In genomic region chrX:1152090-1152489, GRCh38 we compare ENCODE assay signal across 22 cellular contexts.
DNase-seq lines count a peak whose midpoint lies in the region; ATAC-seq, FAIRE-seq and TF ChIP-seq lines count a peak whose summit lies in the region.
"Had no signal": no experiment of that assay in that cellular context is flagged by ENCODE, and none has a peak within 500 bp of the region (broad histone marks: within the 10 kb centered on the region; RNA-seq: fewer than 3 reads in every experiment).

No MANE protein-coding gene starts in this region.

- H3K79me2 ChIP-seq in H1 (ENCODE audit: control insufficient read depth in 1 of 2, insufficient read depth in 2 of 2, low read length in 2 of 2): no peaks in the 10 kb centered on the region

- FAIRE-seq in H1 (lab: Jason Lieb, UNC): no peak
- FAIRE-seq: D721Med, RCC 7860 had no signal

- no peak overlapping the region for H3K4ac ChIP-seq in H1 (replicated peaks; ENCODE audit: insufficient read length, low read depth, low read length)

- no peak overlapping the region for H3K4me3 Mint-ChIP-seq in activated naive CD8-positive, alpha-beta T cell treated with anti-CD3 and anti-CD28 coated beads, Interleukin-2, amount 50 U/mL, for 24 hours
- H3K4me3 Mint-ChIP-seq in activated naive CD8-positive, alpha-beta T cell treated with anti-CD3 and anti-CD28 coated beads for 36 hours: no peak overlapping the region
- no peak overlapping the region for H3K4me3 Mint-ChIP-seq in neural crest cell
- H3K4me3 Mint-ChIP-seq: CD4-positive, alpha-beta T cell had no signal

- H2BK5ac ChIP-seq in H1 (ENCODE audit: low read depth, low read length): no peak overlapping the region

- no peak overlapping the region for H3K4me3 ChIP-seq in H1 (ENCODE audit: extremely low read depth in 1 of 4, insufficient read depth in 2 of 4, low read depth in 3 of 4, low read length in 4 of 4)
- no peak overlapping the region for H3K4me3 ChIP-seq in brain microvascular endothelial cell (ENCODE audit: low read depth, low read length)
- H3K4me3 ChIP-seq: BLaER1 treated with 17β-estradiol and CSF1 and Interleukin-3, amounts not matched to agents 10 nM and 100 nM; SJCRH30 had no signal

- H3K4me2 ChIP-seq in H1 (ENCODE audit: insufficient read depth in 1 of 2, low read depth in 2 of 2, low read length in 2 of 2): no peak overlapping the region
- H3K4me2 ChIP-seq: BLaER1 treated with 17β-estradiol and CSF1 and Interleukin-3, amounts not matched to agents 10 nM and 100 nM had no signal

- no peak overlapping the region for H3K56ac ChIP-seq in H1 (replicated peaks; ENCODE audit: insufficient read length, low read depth, low read length)

- ATAC-seq in activated naive CD8-positive, alpha-beta T cell treated with anti-CD3 and anti-CD28 coated beads, Interleukin-2, amount 50 U/mL, for 24 hours: peak; percentile 20
- ATAC-seq: SK-N-SH treated with all-trans-retinoic acid at 6 μM for 48 hours had no signal

- H3K36me3 Mint-ChIP-seq in activated naive CD8-positive, alpha-beta T cell treated with anti-CD3 and anti-CD28 coated beads, Interleukin-2, amount 50 U/mL, for 24 hours (ENCODE audit: low read depth): no peaks in the 10 kb centered on the region
- no peaks in the 10 kb centered on the region for H3K36me3 Mint-ChIP-seq in activated naive CD8-positive, alpha-beta T cell treated with anti-CD3 and anti-CD28 coated beads for 36 hours
- no peaks in the 10 kb centered on the region for H3K36me3 Mint-ChIP-seq in neural crest cell (ENCODE audit: low read depth)

- H3K9me3 Mint-ChIP-seq in activated naive CD8-positive, alpha-beta T cell treated with anti-CD3 and anti-CD28 coated beads, Interleukin-2, amount 50 U/mL, for 24 hours: no peaks in the 10 kb centered on the region
- H3K9me3 Mint-ChIP-seq in activated naive CD8-positive, alpha-beta T cell treated with anti-CD3 and anti-CD28 coated beads for 36 hours: no peaks in the 10 kb centered on the region
- H3K9me3 Mint-ChIP-seq in neural crest cell: no peaks in the 10 kb centered on the region
- H3K9me3 Mint-ChIP-seq: CD4-positive, alpha-beta T cell had no signal

- no peak overlapping the region for H2BK12ac ChIP-seq in H1 (ENCODE audit: low read depth, low read length)

- TF ChIP-seq POLR2A in H1 (IDR thresholded peaks at IDR 0.05; ENCODE audit: control extremely low read depth in 1 of 2, low read depth in 2 of 2, low read length in 2 of 2): no peak

- 77% methylated on average over 10 of the region's 10 CpGs; no CpG with 5 or more reads in 1 of the 2 experiments for WGBS in H1 (ENCODE audit: extremely low coverage in 1 of 2, insufficient coverage in 1 of 2, insufficient read length in 1 of 2, insufficient replicate concordance in 2 of 2, low coverage in 1 of 2, low lambda C conversion rate in 2 of 2, missing lambda C conversion rate in 1 of 2), 2 experiments

- H3K27ac Mint-ChIP-seq in activated naive CD8-positive, alpha-beta T cell treated with anti-CD3 and anti-CD28 coated beads, Interleukin-2, amount 50 U/mL, for 24 hours: no peak overlapping the region
- H3K27ac Mint-ChIP-seq in activated naive CD8-positive, alpha-beta T cell treated with anti-CD3 and anti-CD28 coated beads for 36 hours: no peak overlapping the region
- H3K27ac Mint-ChIP-seq in neural crest cell (ENCODE audit: unreplicated experiment): peak overlapping the region; percentile 92
- H3K27ac Mint-ChIP-seq: CD4-positive, alpha-beta T cell had no signal

- TF ChIP-seq CTCF in H1 (IDR thresholded peaks at IDR 0.05; ENCODE audit: control extremely low read depth in 1 of 3, insufficient read depth in 1 of 3, low read depth in 1 of 3, low read length in 3 of 3) (no peak), neural crest cell (conservative IDR thresholded peaks at IDR 0.05) (no peak), brain microvascular endothelial cell (IDR thresholded peaks at IDR 0.05; ENCODE audit: low read depth, low read length, missing control alignments) (no peak)

- H3K4me1 Mint-ChIP-seq in activated naive CD8-positive, alpha-beta T cell treated with anti-CD3 and anti-CD28 coated beads, Interleukin-2, amount 50 U/mL, for 24 hours: no peaks in the 10 kb centered on the region
- H3K4me1 Mint-ChIP-seq in activated naive CD8-positive, alpha-beta T cell treated with anti-CD3 and anti-CD28 coated beads for 36 hours: no peaks in the 10 kb centered on the region
- H3K4me1 Mint-ChIP-seq in neural crest cell: peaks cover 6% of the 10 kb centered on the region

- TF ChIP-seq EP300 in H1 (IDR thresholded peaks at IDR 0.05; ENCODE audit: borderline replicate concordance in 1 of 2, low read depth in 2 of 2, low read length in 2 of 2): no peak

- no peak overlapping the region for H2BK15ac ChIP-seq in H1 (ENCODE audit: low read length)

- no peak overlapping the region for H4K8ac ChIP-seq in H1 (ENCODE audit: extremely low read depth, insufficient read depth, low read length)

- H3K9ac ChIP-seq in H1 (replicated peaks in 1 of 4; ENCODE audit: extremely low read depth in 1 of 4, low read depth in 3 of 4, low read length in 3 of 4): no peak overlapping the region
- H3K9ac ChIP-seq: BLaER1 treated with 17β-estradiol and CSF1 and Interleukin-3, amounts not matched to agents 10 nM and 100 nM had no signal

- peaks cover 0 to 1% (median 0%) of the 10 kb centered on the region in 4 experiments; a peak in 2 of 7 replicates for H3K4me1 ChIP-seq in H1 (replicated peaks in 1 of 4; ENCODE audit: control insufficient read depth in 3 of 4, insufficient read depth in 4 of 4, low read length in 3 of 4)
- H3K4me1 ChIP-seq: BLaER1 treated with 17β-estradiol and CSF1 and Interleukin-3, amounts not matched to agents 10 nM and 100 nM; SJCRH30 had no signal

- no peaks in the 10 kb centered on the region for H3K9me3 ChIP-seq in H1 (ENCODE audit: insufficient read depth in 2 of 2, low read depth in 1 of 2, low read length in 1 of 2)
- H3K9me3 ChIP-seq: BLaER1 treated with 17β-estradiol and CSF1 and Interleukin-3, amounts not matched to agents 10 nM and 100 nM; SJCRH30 had no signal

- no peaks in the 10 kb centered on the region for H4K20me1 ChIP-seq in H1 (replicated peaks in 1 of 2; ENCODE audit: control insufficient read depth in 1 of 2, insufficient read depth in 2 of 2, low read length in 2 of 2)
- H4K20me1 ChIP-seq: BLaER1 treated with 17β-estradiol and CSF1 and Interleukin-3, amounts not matched to agents 10 nM and 100 nM had no signal

- H3K23me2 ChIP-seq in H1 (ENCODE audit: low read depth, low read length): no peaks in the 10 kb centered on the region; the same call in 1 of the 2 replicates

- no peak overlapping the region for H4K5ac ChIP-seq in H1 (ENCODE audit: insufficient read length, low read depth, low read length)

- H3K36me3 ChIP-seq in H1 (ENCODE audit: control insufficient read depth in 2 of 4, insufficient read depth in 4 of 4, low read length in 3 of 4) (no peaks in the 10 kb centered on the region), brain microvascular endothelial cell (replicated peaks) (no peaks in the 10 kb centered on the region)
- H3K36me3 ChIP-seq: BLaER1 treated with 17β-estradiol and CSF1 and Interleukin-3, amounts not matched to agents 10 nM and 100 nM; SJCRH30 had no signal

- H4K91ac ChIP-seq in H1 (replicated peaks; ENCODE audit: insufficient read length, low read length): no peak overlapping the region

- no peaks in the 10 kb centered on the region for H3K79me1 ChIP-seq in H1 (ENCODE audit: low read depth, low read length)

- DNase-seq in activated naive CD8-positive, alpha-beta T cell treated with anti-CD3 and anti-CD28 coated beads, Interleukin-2, amount 50 U/mL, for 24 hours: no peak
- DNase-seq in activated naive CD8-positive, alpha-beta T cell treated with anti-CD3 and anti-CD28 coated beads for 36 hours: no peak
- peak in 1 of 2 experiments; percentile 46 for DNase-seq in H1 (ENCODE audit: low read depth in 1 of 2, low spot score in 2 of 2)
- no peak for DNase-seq in neural crest cell (ENCODE audit: low read depth, low spot score)
- no peak for DNase-seq in brain microvascular endothelial cell
- no peak for DNase-seq in DMS 273 treated with DMSO at 0.1 percent for 48 hours (lab: John Stamatoyannopoulos, UW)
- no peak for DNase-seq in stimulated activated naive CD4-positive, alpha-beta T cell (lab: John Stamatoyannopoulos, UW)
- DNase-seq in T1000 (lab: John Stamatoyannopoulos, UW): no peak
- DNase-seq: CD4-positive, alpha-beta T cell; DMS53; NCI-H1048; NCI-H1417; NCI-H1694; NCI-H2029 treated with DMSO at 0.1 percent for 48 hours; NCI-H2227 treated with DMSO at 0.1 percent for 48 hours; NCI-H69; OCI-M1; SJCRH30 had no signal

- TF ChIP-seq RAD21 in H1 (IDR thresholded peaks at IDR 0.05 in 1 of 2, conservative IDR thresholded peaks at IDR 0.05 in 1 of 2; ENCODE audit: low read depth in 2 of 2, low read length in 2 of 2): no peak

- in situ Hi-C loops in brain microvascular endothelial cell (cut with HindIII; ENCODE audit: low pct_ligation_motif_present, low sequenced_read_pairs): no loop called here

- H2BK120ac ChIP-seq in H1 (replicated peaks; ENCODE audit: low read depth, low read length): no peak overlapping the region

- H3K27ac ChIP-seq in H1 (ENCODE audit: low read depth, low read length) (no peak overlapping the region), brain microvascular endothelial cell (no peak overlapping the region)
- H3K27ac ChIP-seq: BLaER1 treated with 17β-estradiol and CSF1 and Interleukin-3, amounts not matched to agents 10 nM and 100 nM; SJCRH30 had no signal

- H3K27me3 ChIP-seq in H1 (replicated peaks in 1 of 4; ENCODE audit: control insufficient read depth in 3 of 4, extremely low read depth in 1 of 4, insufficient read depth in 3 of 4, low read length in 3 of 4) (no peaks in the 10 kb centered on the region), brain microvascular endothelial cell (replicated peaks) (no peaks in the 10 kb centered on the region)
- H3K27me3 ChIP-seq: SJCRH30 had no signal

- no peak overlapping the region for H3K14ac ChIP-seq in H1 (ENCODE audit: insufficient read length)

- H2BK20ac ChIP-seq in H1 (ENCODE audit: low read length): peak overlapping the region; percentile 87; the same call in 1 of the 2 replicates

- H3K27me3 Mint-ChIP-seq in activated naive CD8-positive, alpha-beta T cell treated with anti-CD3 and anti-CD28 coated beads, Interleukin-2, amount 50 U/mL, for 24 hours: peaks cover 14% of the 10 kb centered on the region
- H3K27me3 Mint-ChIP-seq in activated naive CD8-positive, alpha-beta T cell treated with anti-CD3 and anti-CD28 coated beads for 36 hours: peaks cover 8% of the 10 kb centered on the region
- peaks cover 23% of the 10 kb centered on the region for H3K27me3 Mint-ChIP-seq in neural crest cell (ENCODE audit: low read depth)

- no peak overlapping the region for H3K23ac ChIP-seq in H1 (ENCODE audit: insufficient read length)

- POLR2A ChIA-PET in H1 (lab: Charles Lee; ENCODE audit: partially characterized antibody): no interaction called here

- H2AFZ ChIP-seq in H1 (ENCODE audit: low read length): no peak overlapping the region

- no peak overlapping the region for H2AK5ac ChIP-seq in H1 (ENCODE audit: low read depth, low read length)

- CTCF ChIA-PET in H1 (lab: Charles Lee; ENCODE audit: partially characterized antibody): no interaction called here

- no peak overlapping the region for H3K18ac ChIP-seq in H1 (ENCODE audit: extremely low read depth, low read length)

TF ChIP-seq in H1, 55 proteins besides CTCF, POLR2A, EP300 and RAD21 (continues in another document):
- no peak for TF ChIP-seq SAP30 (IDR thresholded peaks at IDR 0.05; ENCODE audit: insufficient read depth, insufficient replicate concordance, low read length)
- no peak for TF ChIP-seq PHF8 (conservative IDR thresholded peaks at IDR 0.05; ENCODE audit: low read depth, low read length)
- no peak for TF ChIP-seq SP1 (IDR thresholded peaks at IDR 0.05; ENCODE audit: low read depth, low read length)
